Comparison of ENCODE assay signal across 5 cellular contexts in the genomic region with DNA sequence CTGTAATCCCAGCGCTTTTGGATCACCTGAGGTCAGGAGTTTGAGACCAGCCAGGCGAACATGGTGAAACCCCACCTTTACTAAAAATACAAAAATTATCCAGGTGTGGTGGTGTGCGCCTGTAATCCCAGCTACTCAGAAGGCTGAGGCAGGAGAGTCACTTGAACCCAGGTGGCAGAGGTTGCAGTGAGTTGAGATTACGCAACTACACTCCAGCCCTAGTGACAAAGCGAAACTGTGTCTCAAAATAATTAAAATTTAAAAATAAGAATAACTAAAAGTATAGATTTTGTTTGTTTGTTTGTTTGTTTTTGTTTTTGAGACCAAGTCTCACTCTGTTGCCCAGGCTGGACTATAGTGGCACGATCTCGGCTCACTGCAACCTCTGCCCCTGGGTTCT. TPM values are rescaled to one million over a fixed set of nuclear protein-coding genes. Genes with fewer than 3 reads are reported as not detected.
A peak's percentile ranks its signal among the peaks of the same experiment; 100 is the strongest.
DNase-seq lines count a peak whose midpoint lies in the region; ATAC-seq, FAIRE-seq and TF ChIP-seq lines count a peak whose summit lies in the region.
"Not testable (repeated sequence)": the region's sequence is repeated elsewhere in the genome, so short reads cannot be mapped to it uniquely, and the experiment has no call there.

No MANE protein-coding gene starts in this region.

- not testable (repeated sequence) for H3K56ac ChIP-seq in IMR-90 (ENCODE audit: extremely low read depth, insufficient read depth, low read length); H1 (replicated peaks; ENCODE audit: insufficient read length, low read depth, low read length)

- intact Hi-C loops in IMR-90 (cut with micrococcal nuclease); lower lobe of right lung (cut with DNase I): not testable (repeated sequence)

- not testable (repeated sequence) for DNase-seq in A549 (ENCODE audit: low read depth in 1 of 2, low spot score in 1 of 2); IMR-90; H1 (ENCODE audit: low read depth in 1 of 2, low spot score in 2 of 2)
- DNase-seq in OCI-M1 (lab: John Stamatoyannopoulos, UW) (peak; percentile 18), lower lobe of right lung (peak; percentile 3)

- not testable (repeated sequence) for H2AFZ ChIP-seq in IMR-90 (replicated peaks; ENCODE audit: low read length, poor library complexity); H1 (ENCODE audit: low read length)

- TF ChIP-seq RAD21 in A549 (conservative IDR thresholded peaks at IDR 0.05 in 1 of 2, IDR thresholded peaks at IDR 0.05 in 1 of 2); IMR-90 (IDR thresholded peaks at IDR 0.05; ENCODE audit: low read length); H1 (IDR thresholded peaks at IDR 0.05 in 1 of 2, conservative IDR thresholded peaks at IDR 0.05 in 1 of 2; ENCODE audit: low read depth in 2 of 2, low read length in 2 of 2): not testable (repeated sequence)

- H3K18ac ChIP-seq in IMR-90 (ENCODE audit: low read depth, low read length); H1 (ENCODE audit: extremely low read depth, low read length): not testable (repeated sequence)

- CTCF ChIA-PET in A549 (lab: Yijun Ruan, JAX) (interaction anchor here (1.9 kb wide), 1 partner anchor 10 kb away, joined by 4 read pairs; no protein-coding TSS in a partner anchor), H1 (lab: Charles Lee; ENCODE audit: partially characterized antibody) (interaction anchor here (0.7 to 2.5 kb wide), 2 partner anchors 9 to 14 kb away, joined by 3 to 6 read pairs; no protein-coding TSS in a partner anchor)
- CTCF ChIA-PET in IMR-90 (lab: Yijun Ruan, JAX) = not testable (repeated sequence)

- not testable (repeated sequence) for H3K4ac ChIP-seq in IMR-90 (ENCODE audit: low read depth, low read length); H1 (replicated peaks; ENCODE audit: insufficient read length, low read depth, low read length)

- not testable (repeated sequence) for TF ChIP-seq CTCF in A549 (IDR thresholded peaks at IDR 0.05); IMR-90 (conservative IDR thresholded peaks at IDR 0.05; ENCODE audit: low read depth, low read length); H1 (IDR thresholded peaks at IDR 0.05; ENCODE audit: control extremely low read depth in 1 of 3, insufficient read depth in 1 of 3, low read depth in 1 of 3, low read length in 3 of 3); lower lobe of right lung (IDR thresholded peaks at IDR 0.05)

- H2BK120ac ChIP-seq in IMR-90 (ENCODE audit: low read depth, low read length); H1 (replicated peaks; ENCODE audit: low read depth, low read length): not testable (repeated sequence)

- H3K23ac ChIP-seq in IMR-90 (ENCODE audit: low read depth, low read length); H1 (ENCODE audit: insufficient read length): not testable (repeated sequence)

- not testable (repeated sequence) for H3K27ac ChIP-seq in A549; IMR-90 (ENCODE audit: insufficient read depth, low read length); H1 (ENCODE audit: low read depth, low read length); lower lobe of right lung

- not testable (repeated sequence) for H4K91ac ChIP-seq in IMR-90 (ENCODE audit: insufficient read depth, low read depth, low read length); H1 (replicated peaks; ENCODE audit: insufficient read length, low read length)

- not testable (repeated sequence) for H3K9ac ChIP-seq in IMR-90 (ENCODE audit: low read depth, low read length); H1 (replicated peaks in 1 of 4; ENCODE audit: extremely low read depth in 1 of 4, low read depth in 3 of 4, low read length in 3 of 4)

- H2AK9ac ChIP-seq in IMR-90 (replicated peaks; ENCODE audit: low read depth, low read length, poor library complexity) = not testable (repeated sequence)

- dilution Hi-C loops in IMR-90 (cut with HindIII; ENCODE audit: low sequenced_read_pairs, unreplicated experiment) = not testable (repeated sequence)

- POLR2A ChIA-PET in A549 (lab: Yijun Ruan, JAX); IMR-90 (lab: Charles Lee; ENCODE audit: unreplicated experiment): not testable (repeated sequence)
- POLR2A ChIA-PET in H1 (lab: Charles Lee; ENCODE audit: partially characterized antibody) = interaction anchor here (0.6 kb wide), 1 partner anchor 200 kb away, joined by 3 read pairs; no protein-coding TSS in a partner anchor

- not testable (repeated sequence) for H4K8ac ChIP-seq in IMR-90 (ENCODE audit: low read depth in 2 of 2, low read length in 2 of 2); H1 (ENCODE audit: extremely low read depth, insufficient read depth, low read length)

- TF ChIP-seq POLR2A in A549 (IDR thresholded peaks at IDR 0.05; ENCODE audit: low read length); IMR-90 (IDR thresholded peaks at IDR 0.05; ENCODE audit: low read depth, low read length); H1 (IDR thresholded peaks at IDR 0.05; ENCODE audit: control extremely low read depth in 1 of 2, low read depth in 2 of 2, low read length in 2 of 2): not testable (repeated sequence)

- not testable (repeated sequence) for H2BK12ac ChIP-seq in H1 (ENCODE audit: low read depth, low read length)

- ATAC-seq in A549; IMR-90 (ENCODE audit: low read depth); lower lobe of right lung: not testable (repeated sequence)

- H3K79me2 ChIP-seq in H1 (ENCODE audit: control insufficient read depth in 1 of 2, insufficient read depth in 2 of 2, low read length in 2 of 2) = not testable (repeated sequence)

- H3K36me3 ChIP-seq in IMR-90 (ENCODE audit: control insufficient read depth, insufficient read depth, low read length) = peaks cover 23% of the 10 kb centered on the region
- peaks cover 0 to 24% (median 4%) of the 10 kb centered on the region in 4 experiments; a peak in 5 of 8 replicates for H3K36me3 ChIP-seq in H1 (ENCODE audit: control insufficient read depth in 2 of 4, insufficient read depth in 4 of 4, low read length in 3 of 4)
- peaks cover 62% of the 10 kb centered on the region for H3K36me3 ChIP-seq in lower lobe of right lung

- not testable (repeated sequence) for H3K14ac ChIP-seq in IMR-90 (replicated peaks; ENCODE audit: low read depth, low read length); H1 (ENCODE audit: insufficient read length)

- H3K4me2 ChIP-seq in A549; IMR-90 (ENCODE audit: low read depth, low read length); H1 (ENCODE audit: insufficient read depth in 1 of 2, low read depth in 2 of 2, low read length in 2 of 2): not testable (repeated sequence)

- BruUV-seq in IMR-90 (replicated peaks; lab: Mats Ljungman, UMichigan) = not testable (repeated sequence)

- peaks cover 0 to 33% of the 10 kb centered on the region in 2 experiments for H3K79me1 ChIP-seq in IMR-90 (ENCODE audit: low read depth in 1 of 2, low read length in 2 of 2)
- not testable (repeated sequence) for H3K79me1 ChIP-seq in H1 (ENCODE audit: low read depth, low read length)

- H3K9me3 ChIP-seq in A549; H1 (ENCODE audit: insufficient read depth in 2 of 2, low read depth in 1 of 2, low read length in 1 of 2); lower lobe of right lung: not testable (repeated sequence)
- H3K9me3 ChIP-seq in IMR-90 (ENCODE audit: control insufficient read depth, insufficient read depth, low read length) = peaks cover 12% of the 10 kb centered on the region

- not testable (repeated sequence) for H4K20me1 ChIP-seq in IMR-90 (ENCODE audit: insufficient read depth, low read length)
- H4K20me1 ChIP-seq in H1 (replicated peaks in 1 of 2; ENCODE audit: control insufficient read depth in 1 of 2, insufficient read depth in 2 of 2, low read length in 2 of 2) = peaks cover 3 to 15% of the 10 kb centered on the region in 2 experiments

- H4K5ac ChIP-seq in IMR-90 (ENCODE audit: low read depth, low read length); H1 (ENCODE audit: insufficient read length, low read depth, low read length): not testable (repeated sequence)

- not testable (repeated sequence) for H2AK5ac ChIP-seq in IMR-90 (ENCODE audit: low read depth, low read length); H1 (ENCODE audit: low read depth, low read length)

- H2BK5ac ChIP-seq in IMR-90 (ENCODE audit: low read depth, low read length, poor library complexity, severe bottlenecking); H1 (ENCODE audit: low read depth, low read length): not testable (repeated sequence)

- not testable (repeated sequence) for H3K23me2 ChIP-seq in H1 (ENCODE audit: low read depth, low read length)

- in situ Hi-C loops in IMR-90 (cut with MboI; ENCODE audit: low sequenced_read_pairs) = not testable (repeated sequence)

- H3K9me1 ChIP-seq in IMR-90 (ENCODE audit: insufficient read depth, low read length) = not testable (repeated sequence)

- H2BK20ac ChIP-seq in IMR-90 (ENCODE audit: low read depth, low read length); H1 (ENCODE audit: low read length): not testable (repeated sequence)

- not testable (repeated sequence) for H3K4me1 ChIP-seq in A549; H1 (replicated peaks in 1 of 4; ENCODE audit: control insufficient read depth in 3 of 4, insufficient read depth in 4 of 4, low read length in 3 of 4)
- H3K4me1 ChIP-seq in IMR-90 (ENCODE audit: control insufficient read depth, insufficient read depth, low read length) (peaks cover 14% of the 10 kb centered on the region), lower lobe of right lung (peaks cover 19% of the 10 kb centered on the region)

- whole genome bisulfite sequencing in A549 (ENCODE audit: missing lambda C conversion rate) = 95% methylated on average over 7 of the region's 7 CpGs
- no CpG with 5 or more reads among the region's 7 CpGs for WGBS in IMR-90 (ENCODE audit: extremely low coverage in 2 of 2, insufficient read length in 1 of 2), 2 experiments
- 94% methylated on average over 7 of the region's 7 CpGs; no CpG with 5 or more reads in 1 of the 2 experiments for WGBS in H1 (ENCODE audit: extremely low coverage in 1 of 2, insufficient coverage in 1 of 2, insufficient read length in 1 of 2, insufficient replicate concordance in 2 of 2, low coverage in 1 of 2, low lambda C conversion rate in 2 of 2, missing lambda C conversion rate in 1 of 2), 2 experiments

- H2BK15ac ChIP-seq in IMR-90 (ENCODE audit: low read depth, low read length); H1 (ENCODE audit: low read length): not testable (repeated sequence)

- TF ChIP-seq EP300 in A549 (IDR thresholded peaks at IDR 0.05); H1 (IDR thresholded peaks at IDR 0.05; ENCODE audit: borderline replicate concordance in 1 of 2, low read depth in 2 of 2, low read length in 2 of 2): not testable (repeated sequence)

- not testable (repeated sequence) for H3K27me3 ChIP-seq in IMR-90 (ENCODE audit: control insufficient read depth, insufficient read depth, low read length); H1 (replicated peaks in 1 of 4; ENCODE audit: control insufficient read depth in 3 of 4, extremely low read depth in 1 of 4, insufficient read depth in 3 of 4, low read length in 3 of 4); lower lobe of right lung (ENCODE audit: low read depth)

- not testable (repeated sequence) for FAIRE-seq in A549 (lab: Jason Lieb, UNC); H1 (lab: Jason Lieb, UNC)

- H3K4me3 ChIP-seq in A549; IMR-90 (ENCODE audit: insufficient read depth, low read depth, low read length); H1 (ENCODE audit: extremely low read depth in 1 of 4, insufficient read depth in 2 of 4, low read depth in 3 of 4, low read length in 4 of 4); lower lobe of right lung: not testable (repeated sequence)

RNA-seq across cellular contexts. Expression of a gene that starts 41.4 kb away (rescaled TPM):
- polyA plus RNA-seq in A549 (2011; rRNA removed) (26.4 and 33.1 TPM in 2 replicates), A549 (2017; fragmentation: RNase III; extraction: RNeasy Plus Mini Kit Qiagen cat#74134 plus additional on column Dnase treatment) (40.3 to 45.6 TPM (median 40.3 TPM) in 3 replicates), IMR-90 (2012; rRNA removed) (21.5 and 22.9 TPM in 2 replicates), H1 (2011; rRNA removed) (13.4 and 15.0 TPM in 2 replicates)
- 19.7 and 25.0 TPM in 2 replicates for polyA plus RNA-seq in A549 (2012; cell fraction: cytosol; rRNA removed)
- polyA plus RNA-seq in A549 (2012; cell fraction: nucleus; rRNA removed) = 7.6 and 10.0 TPM in 2 replicates
- polyA minus RNA-seq in A549 (2011; rRNA and poly(A)+ RNA removed) = 27.7 and 33.2 TPM in 2 replicates
- total RNA-seq in IMR-90 (2012; rRNA removed) (37.5 and 37.8 TPM in 2 replicates), lower lobe of right lung (35.5 TPM)
- polyA plus RNA-seq in IMR-90 (2012; cell fraction: cytosol; rRNA removed) = 11.4 and 11.9 TPM in 2 replicates
- polyA plus RNA-seq in IMR-90 (2012; cell fraction: nucleus; rRNA removed; ENCODE audit: low replicate concordance) = 7.6 and 24.1 TPM in 2 replicates
- total RNA-seq in H1 (2021; fragmentation: NEBNext Ultra II Directional; extraction: Animal tissue kit (Norgen Biotek cat#: 25700)) = 29.2 and 29.3 TPM in 2 replicates
- polyA plus RNA-seq in H1 (2011; cell fraction: cytosol; rRNA removed) = 23.8 TPM
- 9.9 TPM for polyA plus RNA-seq in H1 (2011; cell fraction: nucleus; rRNA removed)
- 22.6 to 33.0 TPM (median 25.3 TPM) in 4 replicates for polyA plus RNA-seq in H1 (2012, experiment 1 of 2)
- polyA plus RNA-seq in H1 (2012, experiment 2 of 2) = 18.7 TPM
- 19.4 TPM for polyA plus RNA-seq in H1 (2013, experiment 1 of 2)
- polyA plus RNA-seq in H1 (2013, experiment 2 of 2) = 17.5 TPM
- 30.6 and 36.4 TPM in 2 replicates for polyA minus RNA-seq in H1 (2011; rRNA and poly(A)+ RNA removed)
- 28.0 TPM for polyA minus RNA-seq in H1 (2011; cell fraction: cytosol; rRNA and poly(A)+ RNA removed)
- polyA minus RNA-seq in H1 (2011; cell fraction: nucleus; rRNA and poly(A)+ RNA removed) = 14.0 TPM

RNA-seq across cellular contexts. Expression of a gene that starts 49.1 kb away (rescaled TPM):
- polyA plus RNA-seq in A549 (2011; rRNA removed) = 20.4 and 20.8 TPM in 2 replicates
- polyA plus RNA-seq in A549 (2012; cell fraction: cytosol; rRNA removed) = 6.9 and 9.8 TPM in 2 replicates
- 5.4 and 7.3 TPM in 2 replicates for polyA plus RNA-seq in A549 (2012; cell fraction: nucleus; rRNA removed)
- polyA plus RNA-seq in A549 (2017; fragmentation: RNase III; extraction: RNeasy Plus Mini Kit Qiagen cat#74134 plus additional on column Dnase treatment) = 10.5 to 14.7 TPM (median 14.6 TPM) in 3 replicates
- polyA minus RNA-seq in A549 (2011; rRNA and poly(A)+ RNA removed) = 27.5 and 37.9 TPM in 2 replicates
- 49.7 and 58.6 TPM in 2 replicates for total RNA-seq in IMR-90 (2012; rRNA removed)
- 35.2 and 37.7 TPM in 2 replicates for polyA plus RNA-seq in IMR-90 (2012; rRNA removed)
- 32.9 and 42.3 TPM in 2 replicates for polyA plus RNA-seq in IMR-90 (2012; cell fraction: cytosol; rRNA removed)
- polyA plus RNA-seq in IMR-90 (2012; cell fraction: nucleus; rRNA removed; ENCODE audit: low replicate concordance) = 11.1 and 42.8 TPM in 2 replicates
- total RNA-seq in H1 (2021; fragmentation: NEBNext Ultra II Directional; extraction: Animal tissue kit (Norgen Biotek cat#: 25700)) = 14.9 and 18.4 TPM in 2 replicates
- 8.2 and 8.6 TPM in 2 replicates for polyA plus RNA-seq in H1 (2011; rRNA removed)
- 12.8 TPM for polyA plus RNA-seq in H1 (2011; cell fraction: cytosol; rRNA removed)
- polyA plus RNA-seq in H1 (2011; cell fraction: nucleus; rRNA removed) = 11.5 TPM
- polyA plus RNA-seq in H1 (2012, experiment 1 of 2) = 10.6 to 15.3 TPM (median 12.7 TPM) in 4 replicates
- 4.2 TPM for polyA plus RNA-seq in H1 (2012, experiment 2 of 2)
- 17.5 TPM for polyA plus RNA-seq in H1 (2013, experiment 1 of 2)
- polyA plus RNA-seq in H1 (2013, experiment 2 of 2) = 17.6 TPM
- 49.6 and 52.9 TPM in 2 replicates for polyA minus RNA-seq in H1 (2011; rRNA and poly(A)+ RNA removed)
- polyA minus RNA-seq in H1 (2011; cell fraction: cytosol; rRNA and poly(A)+ RNA removed) = 15.6 TPM
- polyA minus RNA-seq in H1 (2011; cell fraction: nucleus; rRNA and poly(A)+ RNA removed) = 44.9 TPM
- 16.7 TPM for total RNA-seq in lower lobe of right lung
